Comparison of ENCODE assay signal across 12 cellular contexts in the genomic region with DNA sequence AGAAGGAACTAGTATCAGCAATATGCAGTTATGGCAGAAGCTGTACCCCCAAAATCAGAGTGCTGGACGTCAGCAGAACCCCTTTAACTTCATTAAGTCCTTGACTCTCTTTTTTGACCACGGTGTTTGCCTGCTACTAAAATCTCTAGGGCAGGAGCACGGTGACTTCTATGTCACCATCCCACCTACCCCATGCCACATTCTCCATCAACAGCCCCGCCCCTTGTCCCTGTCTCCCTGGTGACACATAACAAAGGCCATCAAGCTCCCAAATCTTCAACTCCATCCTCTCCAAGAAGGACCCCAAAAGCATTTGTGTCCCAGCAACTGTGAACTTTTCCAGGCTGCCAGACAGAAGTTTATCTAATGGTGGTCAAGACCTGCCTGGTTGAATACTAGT. TPM values are rescaled to one million over a fixed set of nuclear protein-coding genes. Genes with fewer than 3 reads are reported as not detected.
A peak's percentile ranks its signal among the peaks of the same experiment; 100 is the strongest.
DNase-seq lines count a peak whose midpoint lies in the region; ATAC-seq and TF ChIP-seq lines count a peak whose summit lies in the region.
"Had no signal": no experiment of that assay in that cellular context is flagged by ENCODE, and none has a peak within 500 bp of the region (broad histone marks: within the 10 kb centered on the region; RNA-seq: fewer than 3 reads in every experiment).

No MANE protein-coding gene starts in this region.

- peaks cover 85% of the 10 kb centered on the region for H3K4me1 Mint-ChIP-seq in CD4-positive, alpha-beta T cell (ENCODE audit: low read depth)
- H3K4me1 Mint-ChIP-seq in IgD-negative memory B cell (peaks cover 40 to 50% (median 45%) of the 10 kb centered on the region in 3 donors), natural killer cell (peaks cover 57 to 69% of the 10 kb centered on the region in 2 donors)
- peaks cover 59% of the 10 kb centered on the region for H3K4me1 Mint-ChIP-seq in activated T-helper 2 cell treated with anti-CD3 and anti-CD28 coated beads, Interferon-gamma antibody, Interleukin-2, Interleukin-4, amounts not matched to agents 10 μg/mL and 5 μg/mL and 100 μg/mL, durations not matched to agents 14 hours and 24 hours and 36 hours (ENCODE audit: low read depth)

- peak overlapping the region; percentile 90 for H3K4me3 Mint-ChIP-seq in CD4-positive, alpha-beta T cell
- H3K4me3 Mint-ChIP-seq in IgD-negative memory B cell (peak overlapping the region; percentile 77 to 95 (median 89)), natural killer cell (peak overlapping the region; percentile 91)
- peak overlapping the region; percentile 81 for H3K4me3 Mint-ChIP-seq in activated T-helper 2 cell treated with anti-CD3 and anti-CD28 coated beads, Interferon-gamma antibody, Interleukin-2, Interleukin-4, amounts not matched to agents 10 μg/mL and 5 μg/mL and 100 μg/mL, durations not matched to agents 14 hours and 24 hours and 36 hours (ENCODE audit: low read depth)

- intact Hi-C loops in CD4-positive, alpha-beta T cell (cut with DNase I, micrococcal nuclease) = loop anchor here (5.0 to 10.0 kb wide), 3 partner anchors 39 to 149 kb away; a partner anchor contains a TSS
- intact Hi-C loops in activated T-helper 2 cell treated with anti-CD3 and anti-CD28 coated beads, Interferon-gamma antibody, Interleukin-2, Interleukin-4, amounts not matched to agents 10 μg/mL and 5 μg/mL and 100 μg/mL, durations not matched to agents 14 hours and 24 hours and 36 hours (cut with micrococcal nuclease) = loop anchor here (2.0 to 5.0 kb wide), 4 partner anchors 24 to 136 kb away; a partner anchor contains a TSS
- intact Hi-C loops in natural killer cell (cut with micrococcal nuclease) = no loop called here
- intact Hi-C loops in aorta (cut with DNase I) = no loop called here
- intact Hi-C loops in head of caudate nucleus (cut with DNase I) = no loop called here

- ATAC-seq in CD4-positive, alpha-beta T cell (ENCODE audit: poor library complexity) = no peak
- ATAC-seq in natural killer cell (no peak), GM21528 (IDR thresholded peaks at IDR 0.05; ENCODE audit: low FRiP score, unreplicated experiment) (no peak), aorta (ENCODE audit: low FRiP score) (no peak)

- WGBS in aorta, 2 donors = 48 to 56% methylated on average over 4 of the region's 4 CpGs

- H3K4me1 ChIP-seq in aorta (ENCODE audit: control insufficient read depth in 1 of 2, insufficient read depth in 2 of 2, low read length in 2 of 2) = no peaks in the 10 kb centered on the region
- H3K4me1 ChIP-seq: esophagus muscularis mucosa had no signal

- H3K36me3 Mint-ChIP-seq in CD4-positive, alpha-beta T cell (ENCODE audit: low read depth) = peaks cover 19% of the 10 kb centered on the region
- H3K36me3 Mint-ChIP-seq in IgD-negative memory B cell (peaks cover 7% of the 10 kb centered on the region), natural killer cell (peaks cover 3% of the 10 kb centered on the region)
- H3K36me3 Mint-ChIP-seq in activated T-helper 2 cell treated with anti-CD3 and anti-CD28 coated beads, Interferon-gamma antibody, Interleukin-2, Interleukin-4, amounts not matched to agents 10 μg/mL and 5 μg/mL and 100 μg/mL, durations not matched to agents 14 hours and 24 hours and 36 hours (ENCODE audit: low read depth) = peaks cover 4% of the 10 kb centered on the region

- peak overlapping the region; percentile 39 for H3K27ac ChIP-seq in CD4-positive, alpha-beta T cell (ENCODE audit: low read depth, low read length)
- no peak overlapping the region for H3K27ac ChIP-seq in aorta (ENCODE audit: low read depth in 1 of 2, low read length in 2 of 2)
- H3K27ac ChIP-seq: C4-2B had no signal

- DNase-seq in CD4-positive, alpha-beta T cell = no peak
- DNase-seq in activated T-helper 2 cell treated with anti-CD3 and anti-CD28 coated beads, Interferon-gamma antibody, Interleukin-2, Interleukin-4, amounts not matched to agents 10 μg/mL and 5 μg/mL and 100 μg/mL, durations not matched to agents 14 hours and 24 hours and 36 hours (ENCODE audit: low spot score) = no peak
- DNase-seq in natural killer cell = no peak
- DNase-seq in aorta = no peak
- no peak for DNase-seq in mucosa of gallbladder (ENCODE audit: low spot score)
- no peak for DNase-seq in head of caudate nucleus
- DNase-seq: GDM1, NCI-H446 treated with DMSO at 0.1 percent for 48 hours had no signal

- H3K27me3 ChIP-seq in CD4-positive, alpha-beta T cell (ENCODE audit: control insufficient read depth, insufficient read depth, low read length) = no peaks in the 10 kb centered on the region
- no peaks in the 10 kb centered on the region for H3K27me3 ChIP-seq in aorta (ENCODE audit: control insufficient read depth in 1 of 2, insufficient read depth in 2 of 2, low read length in 1 of 2)

- no peaks in the 10 kb centered on the region for H3K36me3 ChIP-seq in aorta (ENCODE audit: control insufficient read depth in 1 of 2, insufficient read depth in 2 of 2, low read length in 1 of 2)
- H3K36me3 ChIP-seq: esophagus muscularis mucosa had no signal

- POLR2A ChIA-PET in CD4-positive, alpha-beta T cell (lab: Charles Lee) = interaction anchor here (1.2 to 2.3 kb wide), 4 partner anchors 34 to 120 kb away, joined by 3 to 15 read pairs (median 4); no protein-coding TSS in a partner anchor

- H3K9me3 ChIP-seq in CD4-positive, alpha-beta T cell (ENCODE audit: control insufficient read depth, low read length) = no peaks in the 10 kb centered on the region
- no peaks in the 10 kb centered on the region for H3K9me3 ChIP-seq in aorta (ENCODE audit: control insufficient read depth, low read length)
- H3K9me3 ChIP-seq: esophagus muscularis mucosa had no signal

- CTCF ChIA-PET in CD4-positive, alpha-beta T cell (lab: Charles Lee) = interaction anchor here (1.0 to 3.4 kb wide), 3 partner anchors 13 to 144 kb away, joined by 3 to 15 read pairs (median 3); no protein-coding TSS in a partner anchor

- no peak overlapping the region for H3K4me3 ChIP-seq in aorta (ENCODE audit: low read length in 2 of 2)

- peak overlapping the region; percentile 86 for H3K27ac Mint-ChIP-seq in CD4-positive, alpha-beta T cell
- peak overlapping the region; percentile 84 to 92 (median 90) for H3K27ac Mint-ChIP-seq in IgD-negative memory B cell
- peak overlapping the region; percentile 79 for H3K27ac Mint-ChIP-seq in activated T-helper 2 cell treated with anti-CD3 and anti-CD28 coated beads, Interferon-gamma antibody, Interleukin-2, Interleukin-4, amounts not matched to agents 10 μg/mL and 5 μg/mL and 100 μg/mL, durations not matched to agents 14 hours and 24 hours and 36 hours
- H3K27ac Mint-ChIP-seq in natural killer cell = peak overlapping the region; percentile 74 to 96

- H3K9me3 Mint-ChIP-seq in CD4-positive, alpha-beta T cell = no peaks in the 10 kb centered on the region
- peaks cover 0 to 2% (median 0%) of the 10 kb centered on the region in 3 donors for H3K9me3 Mint-ChIP-seq in IgD-negative memory B cell
- H3K9me3 Mint-ChIP-seq in activated T-helper 2 cell treated with anti-CD3 and anti-CD28 coated beads, Interferon-gamma antibody, Interleukin-2, Interleukin-4, amounts not matched to agents 10 μg/mL and 5 μg/mL and 100 μg/mL, durations not matched to agents 14 hours and 24 hours and 36 hours = no peaks in the 10 kb centered on the region
- no peaks in the 10 kb centered on the region for H3K9me3 Mint-ChIP-seq in natural killer cell

- TF ChIP-seq CTCF in CD4-positive, alpha-beta T cell (IDR thresholded peaks at IDR 0.05) = no peak
- no peak for TF ChIP-seq CTCF in natural killer cell (IDR thresholded peaks at IDR 0.05)

- no peaks in the 10 kb centered on the region for H3K27me3 Mint-ChIP-seq in CD4-positive, alpha-beta T cell
- H3K27me3 Mint-ChIP-seq in IgD-negative memory B cell = no peaks in the 10 kb centered on the region
- peaks cover 4% of the 10 kb centered on the region for H3K27me3 Mint-ChIP-seq in activated T-helper 2 cell treated with anti-CD3 and anti-CD28 coated beads, Interferon-gamma antibody, Interleukin-2, Interleukin-4, amounts not matched to agents 10 μg/mL and 5 μg/mL and 100 μg/mL, durations not matched to agents 14 hours and 24 hours and 36 hours (ENCODE audit: low read depth)
- no peaks in the 10 kb centered on the region for H3K27me3 Mint-ChIP-seq in natural killer cell (ENCODE audit: low read depth in 2 of 2)

RNA-seq across cellular contexts. Expression of a gene that starts 0.9 kb away (rescaled TPM):
- total RNA-seq in CD4-positive, alpha-beta T cell = 10 to 100 TPM; 64.4 to 66.0 TPM
- polyA plus RNA-seq in IgD-negative memory B cell (59.9 TPM), aorta (10 to 100 TPM; 12.4 to 18.9 TPM)
- 3.9 and 4.5 TPM in 2 replicates for total RNA-seq in activated T-helper 2 cell treated with anti-CD3 and anti-CD28 coated beads, Interferon-gamma antibody, Interleukin-2, Interleukin-4, amounts not matched to agents 10 μg/mL and 5 μg/mL and 100 μg/mL, durations not matched to agents 14 hours and 24 hours and 36 hours
- total RNA-seq in natural killer cell (100 to 1,000 TPM; 117 to 148 (median 130) TPM), aorta (10 to 100 TPM; 15.7 to 48.7 TPM), mucosa of gallbladder (54.4 TPM)

RNA-seq across cellular contexts. Expression of a gene that starts 59.3 kb away (rescaled TPM):
- total RNA-seq in CD4-positive, alpha-beta T cell = 10 to 100 TPM; 11.0 to 11.6 TPM
- polyA plus RNA-seq in IgD-negative memory B cell = 49.4 TPM
- total RNA-seq in activated T-helper 2 cell treated with anti-CD3 and anti-CD28 coated beads, Interferon-gamma antibody, Interleukin-2, Interleukin-4, amounts not matched to agents 10 μg/mL and 5 μg/mL and 100 μg/mL, durations not matched to agents 14 hours and 24 hours and 36 hours = 44.3 and 44.8 TPM in 2 replicates
- total RNA-seq in natural killer cell = 10 to 100 TPM; 12.0 to 16.5 (median 13.5) TPM
- total RNA-seq in aorta = 10 to 100 TPM; 15.1 to 19.2 TPM
- 10 to 100 TPM; 19.5 to 30.6 TPM for polyA plus RNA-seq in aorta
- total RNA-seq in mucosa of gallbladder = 31.7 TPM

Comparison
In these comparisons a context has a peak if more than half of its experiments do, and no peak if none do; other contexts are left out.
1. intact Hi-C loops: an anchor here in CD4-positive, alpha-beta T cell (5.0 to 10.0 kb wide) and activated T-helper 2 cell treated with anti-CD3 and anti-CD28 coated beads, Interferon-gamma antibody, Interleukin-2, Interleukin-4, amounts not matched to agents 10 μg/mL and 5 μg/mL and 100 μg/mL, durations not matched to agents 14 hours and 24 hours and 36 hours (2.0 to 5.0 kb wide); none called in natural killer cell, aorta and head of caudate nucleus.